In genomic region chr1:231315887-231316286, GRCh38 we compare ENCODE assay signal across 8 cellular contexts. TPM values are rescaled to one million over a fixed set of nuclear protein-coding genes. Genes with fewer than 3 reads are reported as not detected.
DNase-seq lines count a peak whose midpoint lies in the region; ATAC-seq and TF ChIP-seq lines count a peak whose summit lies in the region.

No MANE protein-coding gene starts in this region.

- no peak for TF ChIP-seq EP300 in SK-N-SH (IDR thresholded peaks at IDR 0.05; ENCODE audit: borderline replicate concordance in 1 of 2, low read depth in 1 of 2, low read length in 1 of 2)

- H3F3A ChIP-seq in SK-N-SH (replicated peaks; ENCODE audit: insufficient read depth): no peaks in the 10 kb centered on the region

- H3K4me3 ChIP-seq in SK-N-SH (ENCODE audit: low read depth in 2 of 2, low read length in 1 of 2): no peak overlapping the region
- no peak overlapping the region for H3K4me3 ChIP-seq in body of pancreas
- H3K4me3 ChIP-seq in esophagus squamous epithelium: no peak overlapping the region

- TF ChIP-seq RAD21 in SK-N-SH (IDR thresholded peaks at IDR 0.05; ENCODE audit: low read length): peak; percentile 54

- DNase-seq in AG08395 (ENCODE audit: low spot score): peak; percentile 26
- DNase-seq in SK-N-SH: peak; percentile 66
- peak; percentile 17 to 50 (median 27) for DNase-seq in body of pancreas
- peak; percentile 21 to 30 for DNase-seq in memory B cell (ENCODE audit: low spot score in 2 of 2)
- no peak for DNase-seq in mucosa of gallbladder (ENCODE audit: low spot score)
- DNase-seq in esophagus squamous epithelium (lab: John Stamatoyannopoulos, UW): no peak

- H3K9ac ChIP-seq in SK-N-SH: no peak overlapping the region

- H3K4me1 Mint-ChIP-seq in memory B cell: peaks cover 4% of the 10 kb centered on the region

- CTCF ChIA-PET in SK-N-SH (lab: Yijun Ruan, JAX): interaction anchor here (0.7 to 1.5 kb wide), 8 partner anchors 14 to 303 kb away, joined by 3 read pairs; no protein-coding TSS in a partner anchor

- 44% methylated on average over 10 of the region's 11 CpGs for WGBS in SK-N-SH (ENCODE audit: low lambda C conversion rate)
- WGBS in body of pancreas, 2 donors: 37 to 42% methylated on average over 11 of the region's 11 CpGs
- WGBS in esophagus squamous epithelium, 2 donors: 38 to 42% methylated on average over 11 of the region's 11 CpGs

- TF ChIP-seq CTCF in SK-N-SH (IDR thresholded peaks at IDR 0.05): peak; percentile 63
- TF ChIP-seq CTCF in body of pancreas (IDR thresholded peaks at IDR 0.05): peak; percentile 31 to 54 (median 44)
- TF ChIP-seq CTCF in esophagus squamous epithelium (IDR thresholded peaks at IDR 0.05): peak in 3 of 6 experiments; percentile 18 to 47 (median 34)

- peaks cover 3% of the 10 kb centered on the region for H3K36me3 Mint-ChIP-seq in memory B cell

- no peak overlapping the region for H3K4me3 Mint-ChIP-seq in memory B cell

- intact Hi-C loops in body of pancreas (cut with DNase I) (no loop called here), esophagus squamous epithelium (cut with DNase I) (loop anchor here (10.0 kb wide), 1 partner anchor 51 kb away; no protein-coding TSS in a partner anchor)

- H3K9me3 Mint-ChIP-seq in memory B cell: no peaks in the 10 kb centered on the region

- H3K4me1 ChIP-seq in SK-N-SH (ENCODE audit: control insufficient read depth in 1 of 2, insufficient read depth in 2 of 2, low read depth in 1 of 2, low read length in 1 of 2): no peaks in the 10 kb centered on the region; a peak in 1 of 4 replicates
- no peaks in the 10 kb centered on the region for H3K4me1 ChIP-seq in body of pancreas
- no peaks in the 10 kb centered on the region for H3K4me1 ChIP-seq in esophagus squamous epithelium

- H3K27ac Mint-ChIP-seq in memory B cell: no peak overlapping the region

- H3K27ac ChIP-seq in SK-N-SH (ENCODE audit: low read depth in 2 of 2, low read length in 1 of 2): no peak overlapping the region
- no peak overlapping the region for H3K27ac ChIP-seq in body of pancreas
- H3K27ac ChIP-seq in esophagus squamous epithelium: no peak overlapping the region

- no peaks in the 10 kb centered on the region for H4K20me1 ChIP-seq in SK-N-SH (ENCODE audit: insufficient read depth)

- no peaks in the 10 kb centered on the region for H3K27me3 Mint-ChIP-seq in memory B cell

- POLR2A ChIA-PET in SK-N-SH (lab: Yijun Ruan, JAX): no interaction called here

- no peaks in the 10 kb centered on the region for H3K79me2 ChIP-seq in SK-N-SH (ENCODE audit: insufficient read depth)

- H3K27me3 ChIP-seq in SK-N-SH (ENCODE audit: insufficient read depth) (no peaks in the 10 kb centered on the region), body of pancreas (no peaks in the 10 kb centered on the region), esophagus squamous epithelium (no peaks in the 10 kb centered on the region)

- no peaks in the 10 kb centered on the region for H3K9me3 ChIP-seq in SK-N-SH
- no peaks in the 10 kb centered on the region for H3K9me3 ChIP-seq in body of pancreas
- no peaks in the 10 kb centered on the region for H3K9me3 ChIP-seq in esophagus squamous epithelium

- H3K9me2 ChIP-seq in SK-N-SH: no peaks in the 10 kb centered on the region

- H3K36me3 ChIP-seq in SK-N-SH (replicated peaks in 1 of 2; ENCODE audit: control insufficient read depth in 1 of 2, insufficient read depth in 2 of 2, low read length in 1 of 2) (no peaks in the 10 kb centered on the region), body of pancreas (replicated peaks in 1 of 2; ENCODE audit: insufficient read depth in 1 of 2, low read depth in 2 of 2) (no peaks in the 10 kb centered on the region), esophagus squamous epithelium (no peaks in the 10 kb centered on the region)

- no peak overlapping the region for H2AFZ ChIP-seq in SK-N-SH (ENCODE audit: low read depth)

- H3K4me2 ChIP-seq in SK-N-SH: no peak overlapping the region

- ATAC-seq in GM18502 (IDR thresholded peaks at IDR 0.05; ENCODE audit: poor library complexity, unreplicated experiment): peak; percentile 76
- peak; percentile 97 for ATAC-seq in HG03175 (IDR thresholded peaks at IDR 0.05; ENCODE audit: unreplicated experiment)
- ATAC-seq in body of pancreas: peak; percentile 50
- peak; percentile 82 for ATAC-seq in memory B cell (ENCODE audit: low read depth)

- TF ChIP-seq POLR2A in body of pancreas (IDR thresholded peaks at IDR 0.05): no peak
- TF ChIP-seq POLR2A in esophagus squamous epithelium (IDR thresholded peaks at IDR 0.05): no peak

TF ChIP-seq in SK-N-SH, 30 proteins besides CTCF, POLR2A, EP300 and RAD21:
- TF ChIP-seq MEF2A (IDR thresholded peaks at IDR 0.05; ENCODE audit: borderline replicate concordance, low read depth) (no peak), FOSL2 (IDR thresholded peaks at IDR 0.05; ENCODE audit: borderline replicate concordance, low read depth) (no peak), SMC3 (IDR thresholded peaks at IDR 0.05; ENCODE audit: low read depth, low read length) (peak; percentile 58), FOXJ3 (CRISPR knock-in tag; IDR thresholded peaks at IDR 0.05) (no peak), TCF12 (IDR thresholded peaks at IDR 0.05) (no peak), FOXM1 (IDR thresholded peaks at IDR 0.05; ENCODE audit: low read depth) (no peak), MXI1 (IDR thresholded peaks at IDR 0.05; ENCODE audit: low read depth, low read length) (no peak)
- TF ChIP-seq, protein P1, sequence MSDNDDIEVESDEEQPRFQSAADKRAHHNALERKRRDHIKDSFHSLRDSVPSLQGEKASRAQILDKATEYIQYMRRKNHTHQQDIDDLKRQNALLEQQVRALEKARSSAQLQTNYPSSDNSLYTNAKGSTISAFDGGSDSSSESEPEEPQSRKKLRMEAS (IDR thresholded peaks at IDR 0.05; ENCODE audit: low read depth): no peak

RNA-seq across cellular contexts. Expression of gene EXOC8, which starts 21.8 kb away (rescaled TPM):
- polyA plus RNA-seq in SK-N-SH (2012; rRNA removed): 2.1 and 2.5 TPM in 2 replicates
- 2.1 and 2.2 TPM in 2 replicates for polyA plus RNA-seq in SK-N-SH (2012; cell fraction: cytosol; rRNA removed)
- 2.6 TPM in 2 replicates for polyA plus RNA-seq in SK-N-SH (2012; cell fraction: nucleus; rRNA removed)
- 10 to 100 TPM; 10.6 to 12.9 TPM for total RNA-seq in body of pancreas
- 15.9 TPM for total RNA-seq in mucosa of gallbladder
- total RNA-seq in esophagus squamous epithelium: 10 to 100 TPM; 10.6 to 12.8 (median 11.7) TPM

RNA-seq across cellular contexts. Expression of gene SPRTN, which starts 22.2 kb away (rescaled TPM):
- 13.4 and 17.3 TPM in 2 replicates for polyA plus RNA-seq in SK-N-SH (2012; rRNA removed)
- polyA plus RNA-seq in SK-N-SH (2012; cell fraction: cytosol; rRNA removed): 13.7 and 15.3 TPM in 2 replicates
- polyA plus RNA-seq in SK-N-SH (2012; cell fraction: nucleus; rRNA removed): 13.5 and 18.5 TPM in 2 replicates
- total RNA-seq in body of pancreas (10 to 100 TPM; 10.9 to 11.2 TPM), mucosa of gallbladder (10.6 TPM), esophagus squamous epithelium (10 to 100 TPM; 10.9 to 22.9 (median 16.9) TPM)

Comparison
In these comparisons a context has a peak if more than half of its experiments do, and no peak if none do; other contexts are left out.
1. DNase-seq: peak in AG08395 (single experiment), SK-N-SH (single experiment), body of pancreas (4 of 4) and memory B cell (2 of 2); none in mucosa of gallbladder (single experiment) and esophagus squamous epithelium (single experiment).
2. Peak in every context shown above with its lines, with median percentiles within 50 percentile points of each other: ATAC-seq.